10 cellular contexts compared by ENCODE assay signal in the genomic region with DNA sequence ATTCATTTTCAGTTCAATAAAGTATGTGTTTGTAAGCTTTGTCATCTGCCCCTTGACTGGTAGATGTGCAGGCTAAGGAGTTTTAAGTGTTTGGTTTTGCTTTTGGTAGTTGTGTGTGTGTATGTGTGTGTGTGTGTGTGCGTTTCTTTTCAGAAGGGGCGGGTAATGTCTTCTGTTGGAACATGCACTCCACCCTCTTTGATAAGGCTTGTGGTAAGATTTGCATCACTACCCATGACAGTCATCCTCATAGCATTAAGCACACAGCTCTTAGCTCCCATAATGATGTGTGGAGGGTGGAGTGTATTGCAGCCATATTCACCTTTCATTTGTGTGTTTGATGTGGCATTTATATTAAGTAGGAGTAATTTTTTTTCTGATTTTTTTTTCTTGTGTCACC.
DNase-seq lines count a peak whose midpoint lies in the region; ATAC-seq, FAIRE-seq and TF ChIP-seq lines count a peak whose summit lies in the region.
"Had no signal": no experiment of that assay in that cellular context is flagged by ENCODE, and none has a peak within 500 bp of the region (broad histone marks: within the 10 kb centered on the region; RNA-seq: fewer than 3 reads in every experiment).

No MANE protein-coding gene starts in this region.

- peaks cover 6% of the 10 kb centered on the region for H3K36me3 ChIP-seq in left ventricle myocardium inferior

- CTCF ChIA-PET in Calu3 (lab: Charles Lee) = no interaction called here

- ATAC-seq in GM18858 (IDR thresholded peaks at IDR 0.05; ENCODE audit: unreplicated experiment) = peak; percentile 41
- ATAC-seq in left colon = peak; percentile 98
- ATAC-seq: body of pancreas had no signal

- no TSS peak for BruUV-seq in Calu3 (replicated peaks; lab: Mats Ljungman, UMichigan)

- TF ChIP-seq POLR2A in H54 (IDR thresholded peaks at IDR 0.05; ENCODE audit: low read depth, low read length) = no peak

- TF ChIP-seq CTCF in left ventricle myocardium inferior (IDR thresholded peaks at IDR 0.05; ENCODE audit: borderline replicate concordance) (no peak), Calu3 (IDR thresholded peaks at IDR 0.05; ENCODE audit: unreplicated experiment) (no peak)

- FAIRE-seq in H54 (lab: Jason Lieb, UNC) = peak; percentile 95
- FAIRE-seq: H1 had no signal

- H3K9me3 ChIP-seq in left ventricle myocardium inferior (replicated peaks) = no peaks in the 10 kb centered on the region
- H3K9me3 ChIP-seq: body of pancreas had no signal

- no peak overlapping the region for H3K27ac ChIP-seq in left ventricle myocardium inferior (replicated peaks)
- H3K27ac ChIP-seq: body of pancreas had no signal

- H3K4me1 ChIP-seq in left ventricle myocardium inferior = no peaks in the 10 kb centered on the region
- H3K4me1 ChIP-seq: body of pancreas had no signal

- no peaks in the 10 kb centered on the region for H3K36me3 Mint-ChIP-seq in Calu3 (ENCODE audit: insufficient read depth, unreplicated experiment)

- DNase-seq in H54 (ENCODE audit: insufficient read length, low spot score) (no peak), NCI-H226 (peak; percentile 50), left colon (peak; percentile 18 to 36), NCI-H1417 (lab: John Stamatoyannopoulos, UW) (no peak), left ventricle myocardium inferior (no peak), T-helper 9 cell (no peak), Calu3 (no peak)
- DNase-seq: body of pancreas had no signal

- no peaks in the 10 kb centered on the region for H3K9me3 Mint-ChIP-seq in Calu3 (ENCODE audit: low read depth, unreplicated experiment)

- H3K27me3 ChIP-seq in left ventricle myocardium inferior (ENCODE audit: low read depth) = no peaks in the 10 kb centered on the region
- H3K27me3 ChIP-seq: body of pancreas had no signal

- H3K27ac Mint-ChIP-seq in Calu3 (ENCODE audit: unreplicated experiment) = no peak overlapping the region

- H3K4me1 Mint-ChIP-seq in Calu3 (ENCODE audit: low read depth, unreplicated experiment) = no peaks in the 10 kb centered on the region

- no peak overlapping the region for H3K4me3 Mint-ChIP-seq in Calu3 (ENCODE audit: low read depth, unreplicated experiment)

- no peak overlapping the region for H3K4me3 ChIP-seq in left ventricle myocardium inferior
- H3K4me3 ChIP-seq: body of pancreas had no signal

- H3K27me3 Mint-ChIP-seq in Calu3 (ENCODE audit: unreplicated experiment) = no peaks in the 10 kb centered on the region

- intact Hi-C loops in left colon (cut with DNase I, micrococcal nuclease) (no loop called here), left ventricle myocardium inferior (cut with micrococcal nuclease) (no loop called here), Calu3 (cut with micrococcal nuclease; ENCODE audit: unreplicated experiment) (no loop called here)

Comparison
In these comparisons a context has a peak if more than half of its experiments do, and no peak if none do; other contexts are left out.
1. DNase-seq: peak in NCI-H226 (single experiment) and left colon (2 of 2); none in H54 (single experiment), NCI-H1417 (0 of 3), left ventricle myocardium inferior (single experiment), T-helper 9 cell (single experiment) and Calu3 (single experiment).